ENCODE assay signal across 8 cellular contexts in the genomic region with DNA sequence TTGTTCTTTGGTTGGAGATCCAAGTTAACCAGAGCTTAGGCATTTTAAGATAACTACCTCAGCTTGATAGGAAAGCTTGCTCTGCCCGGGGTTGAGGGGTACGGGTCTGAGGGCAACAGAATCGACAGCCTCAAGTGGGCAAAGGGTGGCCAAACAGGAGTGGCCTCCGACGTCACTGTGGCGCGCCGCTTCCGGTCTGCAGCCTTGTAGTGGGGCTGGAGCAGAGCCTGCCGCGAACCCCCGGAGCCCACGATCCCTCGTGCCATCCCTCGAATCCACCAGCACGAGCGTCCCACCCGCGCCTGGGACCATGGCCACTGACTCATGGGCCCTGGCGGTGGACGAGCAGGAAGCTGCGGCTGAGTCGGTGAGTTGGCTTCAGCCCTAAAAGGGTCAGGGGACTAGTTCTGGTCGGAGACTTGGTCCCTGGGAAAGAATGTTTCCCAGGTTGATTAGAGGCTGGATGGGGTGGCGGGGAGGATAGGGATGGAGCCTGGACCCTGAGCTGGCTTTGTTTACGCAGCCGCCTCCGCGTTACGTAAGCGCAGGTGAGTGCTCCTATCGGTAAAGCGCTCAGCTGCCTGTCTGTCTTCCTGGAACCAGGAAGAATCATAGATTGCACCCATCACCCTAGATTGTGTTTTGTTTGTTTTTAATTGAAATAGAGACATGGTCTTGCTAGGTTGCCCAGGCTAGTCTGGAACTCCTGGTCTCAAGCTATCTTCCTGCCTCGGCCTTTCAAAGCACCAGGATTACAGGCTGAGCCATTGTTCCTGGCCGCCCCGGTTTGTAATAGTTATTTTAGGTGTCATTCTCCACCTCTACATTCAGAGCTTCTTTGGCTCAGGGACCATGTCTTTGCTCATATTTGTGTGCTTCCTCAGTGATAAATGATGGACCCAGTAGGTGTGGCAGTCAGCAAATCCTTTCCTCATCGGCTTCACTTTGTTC. TPM values are rescaled to one million over a fixed set of nuclear protein-coding genes. Genes with fewer than 3 reads are reported as not detected.
DNase-seq lines count a peak whose midpoint lies in the region; ATAC-seq and TF ChIP-seq lines count a peak whose summit lies in the region.

A gene (plus strand): TSS at position 199 of the 951 bp plus-strand sequence. CDS start 112 bp downstream, at position 311.

- H3K27me3 Mint-ChIP-seq in activated naive CD4-positive, alpha-beta T cell treated with anti-CD3 and anti-CD28 coated beads, Interleukin-2, amount 10 ng/mL, durations not matched to agents 7 days and 5 days: no peaks in the 10 kb centered on the region

- no peaks in the 10 kb centered on the region for H3K27me3 ChIP-seq in SJCRH30
- H3K27me3 ChIP-seq in gastroesophageal sphincter: no peaks in the 10 kb centered on the region
- no peaks in the 10 kb centered on the region for H3K27me3 ChIP-seq in neuron (ENCODE audit: insufficient read depth, low read length)

- H3K9me3 ChIP-seq in SJCRH30 (replicated peaks) (no peaks in the 10 kb centered on the region), gastroesophageal sphincter (peaks cover 0 to 15% (median 0%) of the 10 kb centered on the region in 3 donors), neuron (ENCODE audit: low read length) (peaks cover 5% of the 10 kb centered on the region)

- peak within 1 kb of the TSS; percentile 98 for H3K27ac Mint-ChIP-seq in activated naive CD4-positive, alpha-beta T cell treated with anti-CD3 and anti-CD28 coated beads, Interleukin-2, amount 10 ng/mL, durations not matched to agents 7 days and 5 days

- H3K4me3 ChIP-seq in SJCRH30 (peak within 1 kb of the TSS; percentile 90), gastroesophageal sphincter (peak within 1 kb of the TSS; percentile 92 to 93), neuron (ENCODE audit: low read length) (peak within 1 kb of the TSS; percentile 84)

- 0 to 3% methylated on average over 4 to 9 of the region's 37 CpGs for WGBS in gastroesophageal sphincter (ENCODE audit: low coverage in 1 of 2), 2 donors

- CTCF ChIA-PET in activated naive CD4-positive, alpha-beta T cell treated with anti-CD3 and anti-CD28 coated beads, Interleukin-2, amount 10 ng/mL, durations not matched to agents 7 days and 5 days (lab: Charles Lee): interaction anchor here (1.3 to 3.4 kb wide), 4 partner anchors 9 to 47 kb away, joined by 3 to 11 read pairs (median 6); a partner anchor contains a TSS

- H3K9me3 Mint-ChIP-seq in activated naive CD4-positive, alpha-beta T cell treated with anti-CD3 and anti-CD28 coated beads, Interleukin-2, amount 10 ng/mL, durations not matched to agents 7 days and 5 days: peaks cover 12% of the 10 kb centered on the region

- H3K4me1 ChIP-seq in SJCRH30 (no peaks in the 10 kb centered on the region), gastroesophageal sphincter (peaks cover 0 to 19% (median 0%) of the 10 kb centered on the region in 3 donors), neuron (ENCODE audit: insufficient read depth, low read length) (peaks cover 3% of the 10 kb centered on the region)

- TF ChIP-seq POLR2A in gastroesophageal sphincter (IDR thresholded peaks at IDR 0.05): peak; percentile 69 to 81

- peaks cover 32% of the 10 kb centered on the region for H3K36me3 Mint-ChIP-seq in activated naive CD4-positive, alpha-beta T cell treated with anti-CD3 and anti-CD28 coated beads, Interleukin-2, amount 10 ng/mL, durations not matched to agents 7 days and 5 days

- TF ChIP-seq CTCF in gastroesophageal sphincter (IDR thresholded peaks at IDR 0.05): no peak

- ATAC-seq in GM21619 (IDR thresholded peaks at IDR 0.05; ENCODE audit: unreplicated experiment) (peak; percentile 84), gastroesophageal sphincter (peak; percentile 93)

- in situ Hi-C loops in Caki2 (cut with HindIII; ENCODE audit: low pct_unique_long_range_greater_than_20kb, low sequenced_read_pairs): no loop called here

- H3K27ac ChIP-seq in SJCRH30 (peak within 1 kb of the TSS; percentile 62), gastroesophageal sphincter (peak within 1 kb of the TSS; percentile 96 to 99 (median 98)), substantia nigra (ENCODE audit: low read depth, low read length, poor library complexity, severe bottlenecking) (peak within 1 kb of the TSS; percentile 94)

- H3K36me3 ChIP-seq in SJCRH30 (no peaks in the 10 kb centered on the region; the same call in 1 of the 2 replicates), gastroesophageal sphincter (peaks cover 0 to 19% of the 10 kb centered on the region in 2 donors), neuron (ENCODE audit: insufficient read depth, low read length) (peaks cover 4% of the 10 kb centered on the region)

- H3K4me1 Mint-ChIP-seq in activated naive CD4-positive, alpha-beta T cell treated with anti-CD3 and anti-CD28 coated beads, Interleukin-2, amount 10 ng/mL, durations not matched to agents 7 days and 5 days: peaks cover 42% of the 10 kb centered on the region

- H3K4me3 Mint-ChIP-seq in activated naive CD4-positive, alpha-beta T cell treated with anti-CD3 and anti-CD28 coated beads, Interleukin-2, amount 10 ng/mL, durations not matched to agents 7 days and 5 days: peak within 1 kb of the TSS; percentile 97

- TF ChIP-seq EP300 in gastroesophageal sphincter (IDR thresholded peaks at IDR 0.05): no peak

- DNase-seq in Caki2 (ENCODE audit: low read depth) (peak; percentile 58), LHCN-M2 (ENCODE audit: low read depth) (peak; percentile 64), SJCRH30 (peak; percentile 60 to 63), substantia nigra (lab: John Stamatoyannopoulos, UW) (peak in 48 of 49 donors; percentile 2 to 89 (median 68))
- peak; percentile 82 for DNase-seq in activated naive CD4-positive, alpha-beta T cell treated with anti-CD3 and anti-CD28 coated beads, Interleukin-2, amount 10 ng/mL, durations not matched to agents 7 days and 5 days

- H2AFZ ChIP-seq in neuron (ENCODE audit: low read depth, low read length): peak within 1 kb of the TSS; percentile 67

RNA-seq across cellular contexts. Expression of the gene that starts here (rescaled TPM):
- total RNA-seq in Caki2 (2014; rRNA removed; shearing (Covaris generic); ENCODE audit: low replicate concordance): 58.0 and 68.1 TPM in 2 replicates
- total RNA-seq in LHCN-M2 (2014; rRNA removed) (27.0 and 28.1 TPM in 2 replicates), gastroesophageal sphincter (10 to 100 TPM; 25.4 to 44.0 (median 30.4) TPM)
- 30.6 TPM for polyA plus RNA-seq in LHCN-M2 (2012)
- 17.5 and 23.9 TPM in 2 replicates for total RNA-seq in SJCRH30 (2014; rRNA removed; shearing (Covaris generic))

Comparison
In these comparisons a context has a peak if more than half of its experiments do, and no peak if none do; other contexts are left out.
1. Peak in every context shown above with its lines: DNase-seq, ATAC-seq, H3K4me3 ChIP-seq and H3K27ac ChIP-seq.